In genomic region chr3:122395582-122395981, GRCh38 we compare ENCODE assay signal across 22 cellular contexts.
"Had no signal": no experiment of that assay in that cellular context is flagged by ENCODE, and none has a peak within 500 bp of the region (broad histone marks: within the 10 kb centered on the region; RNA-seq: fewer than 3 reads in every experiment).

No MANE protein-coding gene starts in this region.

- H3K4me3 ChIP-seq: gastrocnemius medialis, heart left ventricle, skin epidermis, transverse colon, vagina had no signal

- H3K27ac Mint-ChIP-seq: activated naive CD4-positive, alpha-beta T cell treated with anti-CD3 and anti-CD28 coated beads, Interleukin-2, amount 50 U/mL, for 72 hours; immature natural killer cell; nephron progenitor cell had no signal

- H3K27me3 ChIP-seq: gastrocnemius medialis, heart left ventricle, transverse colon, vagina had no signal

- H3K27me3 Mint-ChIP-seq: brain; central memory CD8-positive, alpha-beta T cell; progenitor cell of endocrine pancreas had no signal

- H3K27ac ChIP-seq: gastrocnemius medialis, heart left ventricle, skin epidermis, transverse colon, vagina had no signal

- H3K36me3 ChIP-seq: gastrocnemius medialis, vagina had no signal

- H3K9me3 Mint-ChIP-seq: activated naive CD4-positive, alpha-beta T cell treated with anti-CD3 and anti-CD28 coated beads, Interleukin-2, amount 50 U/mL, for 72 hours; brain; central memory CD8-positive, alpha-beta T cell; immature natural killer cell; nephron progenitor cell; T-helper 2 cell treated with Interferon-gamma antibody and Interleukin-4, amounts not matched to agents 5 μg/mL and 100 μg/mL, for 36 hours had no signal

- H3K4me1 Mint-ChIP-seq: central memory CD8-positive, alpha-beta T cell; immature natural killer cell had no signal

- ATAC-seq: activated naive CD4-positive, alpha-beta T cell treated with anti-CD3 and anti-CD28 coated beads, Interleukin-2, amount 50 U/mL, for 72 hours; gastrocnemius medialis; heart left ventricle; right cardiac atrium; stimulated activated naive CD8-positive, alpha-beta T cell treated with anti-CD3 and anti-CD28 coated beads, Interleukin-15, Interleukin-2, amounts not matched to agents 100 U/mL and 50 U/mL, for 24 hours had no signal

- H3K4me3 Mint-ChIP-seq: central memory CD8-positive, alpha-beta T cell; immature natural killer cell; nephron progenitor cell; T-helper 2 cell treated with Interferon-gamma antibody and Interleukin-4, amounts not matched to agents 5 μg/mL and 100 μg/mL, for 36 hours had no signal

- DNase-seq: activated CD4-positive, alpha-beta T cell treated with anti-CD3 and anti-CD28 coated beads, Interleukin-2, amount 50 U/mL, for 48 hours; activated CD4-positive, CD25-positive, alpha-beta regulatory T cell treated with anti-CD3 and anti-CD28 coated beads, Interleukin-2, amount 50 U/mL, for 72 hours; activated gamma-delta T cell; activated T-cell treated with anti-CD3 and anti-CD28 coated beads, Interleukin-2, amount 50 U/mL, for 48 hours; amygdala; effector CD8-positive, alpha-beta T cell; gastrocnemius medialis; heart left ventricle; immature natural killer cell; nephron progenitor cell; right cardiac atrium; stimulated activated CD4-positive, alpha-beta T cell treated with anti-CD3 and anti-CD28 coated beads, Interleukin-4, amount 100 ng/mL, for 4 hours; stimulated activated CD8-positive, alpha-beta memory T cell treated with anti-CD3 and anti-CD28 coated beads, Interleukin-4, amount 100 ng/mL, for 48 hours; stimulated activated naive CD8-positive, alpha-beta T cell treated with anti-CD3 and anti-CD28 coated beads, Interleukin-15, Interleukin-2, amounts not matched to agents 100 U/mL and 50 U/mL, for 24 hours; transverse colon had no signal

- H3K9me3 ChIP-seq: gastrocnemius medialis, heart left ventricle, transverse colon, vagina had no signal

- H3K36me3 Mint-ChIP-seq: immature natural killer cell had no signal
